ENCODE assay signal across 11 cellular contexts in genomic region chr10:21217748-21218367, GRCh38.
"Had no signal": no experiment of that assay in that cellular context is flagged by ENCODE, and none has a peak within 500 bp of the region (broad histone marks: within the 10 kb centered on the region; RNA-seq: fewer than 3 reads in every experiment).

No MANE protein-coding gene starts in this region.

- DNase-seq: GM23248, GOT3, H7, H9, HCEC 1CT, HFFc6 had no signal

- H3K27ac Mint-ChIP-seq: GM23338, H9, HFFc6 had no signal

- H3K9ac ChIP-seq: GM23248 had no signal

- H3K36me3 ChIP-seq: HAP-1 had no signal

- H3K4me3 ChIP-seq: GM23248, GM23338, HAP-1 had no signal

- FAIRE-seq: H1, H54 had no signal

- H2AFZ ChIP-seq: GM23248, GM23338 had no signal

- H3K27ac ChIP-seq: GM23248 had no signal

- H3K4me3 Mint-ChIP-seq: GM23338, H9, HFFc6 had no signal

- H3K4me1 ChIP-seq: HAP-1 had no signal

- H3K9me3 Mint-ChIP-seq: HFFc6 had no signal

- H3K4me2 ChIP-seq: GM23338 had no signal

- ATAC-seq: GM23338, HCT116 had no signal
